In the genomic region with DNA sequence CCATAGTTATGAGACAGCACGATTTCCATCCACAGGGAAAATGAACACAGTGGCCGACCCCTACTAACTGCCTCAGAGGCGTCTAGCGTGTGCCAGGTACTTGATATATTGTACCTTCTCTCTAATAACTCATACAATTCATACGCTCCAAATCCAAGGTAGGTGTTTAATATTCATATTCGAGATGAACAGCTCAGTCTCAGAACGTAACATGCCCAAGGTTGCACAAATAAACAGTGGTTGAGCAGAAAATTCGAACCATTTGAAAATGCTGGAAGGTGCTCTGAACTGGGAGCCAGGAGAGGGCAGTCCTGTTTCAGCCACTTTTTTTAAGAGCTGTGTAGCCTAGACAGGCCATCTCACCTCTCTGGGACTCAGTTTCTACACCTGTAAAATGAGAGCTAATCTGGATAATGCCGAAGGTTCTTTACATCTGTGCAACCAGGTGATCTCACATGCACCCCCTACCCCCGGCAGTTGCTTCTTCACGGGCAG, we compare ENCODE assay signal across 16 cellular contexts. TPM values are rescaled to one million over a fixed set of nuclear protein-coding genes. Genes with fewer than 3 reads are reported as not detected.
DNase-seq lines count a peak whose midpoint lies in the region; ATAC-seq, FAIRE-seq and TF ChIP-seq lines count a peak whose summit lies in the region.
"Had no signal": no experiment of that assay in that cellular context is flagged by ENCODE, and none has a peak within 500 bp of the region (broad histone marks: within the 10 kb centered on the region; RNA-seq: fewer than 3 reads in every experiment).

No MANE protein-coding gene starts in this region.

- ATAC-seq in HG03457 (IDR thresholded peaks at IDR 0.05; ENCODE audit: unreplicated experiment) = no peak
- ATAC-seq: CD8-positive, alpha-beta T cell; stimulated activated naive CD8-positive, alpha-beta T cell treated with anti-CD3 and anti-CD28 coated beads, Interleukin-15, Interleukin-2, amounts not matched to agents 100 U/mL and 50 U/mL, for 24 hours had no signal

- no peaks in the 10 kb centered on the region for H3K36me3 ChIP-seq in KMS-11 (ENCODE audit: insufficient read depth)
- H3K36me3 ChIP-seq in kidney (ENCODE audit: control insufficient read depth in 1 of 2, insufficient read depth in 2 of 2, low read length in 2 of 2) = no peaks in the 10 kb centered on the region
- H3K36me3 ChIP-seq in skeletal muscle tissue (ENCODE audit: control insufficient read depth in 3 of 3, insufficient read depth in 3 of 3, low read length in 3 of 3) = no peaks in the 10 kb centered on the region
- H3K36me3 ChIP-seq: sigmoid colon had no signal

- H3K4me3 ChIP-seq in KMS-11 (IDR thresholded peaks at IDR 0.05; ENCODE audit: insufficient read depth, low read depth, low read length) = no peak overlapping the region
- no peak overlapping the region for H3K4me3 ChIP-seq in astrocyte of the spinal cord (ENCODE audit: low read depth, low read length)
- H3K4me3 ChIP-seq in kidney (ENCODE audit: low read length in 2 of 2) = no peak overlapping the region
- H3K4me3 ChIP-seq in skeletal muscle tissue (ENCODE audit: low read length in 3 of 3) = no peak overlapping the region
- H3K4me3 ChIP-seq: sigmoid colon had no signal

- no peaks in the 10 kb centered on the region for H3K79me2 ChIP-seq in KMS-11 (ENCODE audit: insufficient read depth, low read depth)

- H3K4me1 ChIP-seq in KMS-11 (ENCODE audit: low read depth, poor library complexity, severe bottlenecking) (peaks cover 12% of the 10 kb centered on the region), kidney (ENCODE audit: control insufficient read depth in 1 of 2, insufficient read depth in 1 of 2, low read depth in 1 of 2, low read length in 2 of 2) (peaks cover 22 to 47% of the 10 kb centered on the region in 2 donors), skeletal muscle tissue (ENCODE audit: control insufficient read depth in 3 of 3, insufficient read depth in 3 of 3, low read length in 3 of 3) (peaks cover 6 to 67% (median 49%) of the 10 kb centered on the region in 3 donors)
- H3K4me1 ChIP-seq: sigmoid colon had no signal

- in situ Hi-C loops in astrocyte of the spinal cord (cut with HindIII; ENCODE audit: low sequenced_read_pairs) = no loop called here

- no peak for FAIRE-seq in kidney (lab: Jason Lieb, UNC)

- no peaks in the 10 kb centered on the region; the same call in 1 of the 2 replicates for H3K27me3 ChIP-seq in KMS-11 (ENCODE audit: insufficient read depth, low read depth)
- peaks cover 0 to 6% (median 0%) of the 10 kb centered on the region in 3 donors for H3K27me3 ChIP-seq in skeletal muscle tissue (ENCODE audit: control insufficient read depth in 3 of 3, insufficient read depth in 3 of 3, low read length in 3 of 3)

- no peak overlapping the region for H2AFZ ChIP-seq in KMS-11 (ENCODE audit: low read depth)

- H3K4me2 ChIP-seq in KMS-11 = no peak overlapping the region; the same call in 1 of the 2 replicates

- no peak for DNase-seq in astrocyte of the spinal cord (ENCODE audit: low read depth, low spot score)
- DNase-seq in kidney = no peak
- DNase-seq in NCI-H524 treated with DMSO at 0.1 percent for 48 hours (lab: John Stamatoyannopoulos, UW) = no peak
- no peak for DNase-seq in NCI-H2081 treated with DMSO at 0.1 percent for 48 hours (lab: John Stamatoyannopoulos, UW)
- no peak for DNase-seq in A172 (ENCODE audit: low spot score)
- DNase-seq: activated CD4-positive, alpha-beta T cell treated with anti-CD3 and anti-CD28 coated beads, Interleukin-2, amount 50 U/mL, for 4 hours; amniotic stem cell; CD8-positive, alpha-beta T cell; effector CD4-positive, alpha-beta T cell; KG1; NCI-H1930; sigmoid colon; stimulated activated naive CD8-positive, alpha-beta T cell treated with anti-CD3 and anti-CD28 coated beads, Interleukin-15, Interleukin-2, amounts not matched to agents 100 U/mL and 50 U/mL, for 24 hours had no signal

- H3K27ac ChIP-seq in KMS-11 (no peak overlapping the region), kidney (ENCODE audit: low read depth in 2 of 2, low read length in 2 of 2) (peak overlapping the region; percentile 73), skeletal muscle tissue (ENCODE audit: low read depth, low read length) (peak overlapping the region; percentile 52)
- H3K27ac ChIP-seq: sigmoid colon had no signal

- no peaks in the 10 kb centered on the region for H3K9me3 ChIP-seq in kidney (ENCODE audit: control insufficient read depth in 1 of 2, low read length in 2 of 2)
- no peaks in the 10 kb centered on the region for H3K9me3 ChIP-seq in skeletal muscle tissue (ENCODE audit: control insufficient read depth in 3 of 3, low read length in 3 of 3)
- H3K9me3 ChIP-seq: sigmoid colon had no signal

- no peaks in the 10 kb centered on the region for H4K20me1 ChIP-seq in KMS-11 (ENCODE audit: insufficient read depth)

- intact Hi-C loops in kidney (cut with DNase I) = no loop called here

- TF ChIP-seq CTCF in KMS-11 (conservative IDR thresholded peaks at IDR 0.05; ENCODE audit: low read depth, low read length) (peak; percentile 57; the same call in 1 of the 2 replicates), astrocyte of the spinal cord (IDR thresholded peaks at IDR 0.05; ENCODE audit: low read depth, low read length) (peak; percentile 24), kidney (IDR thresholded peaks at IDR 0.05; ENCODE audit: borderline replicate concordance, extremely low read depth, insufficient read depth) (no peak)

- H3K9ac ChIP-seq in KMS-11 (no peak overlapping the region), kidney (ENCODE audit: low read length in 2 of 2) (peak overlapping the region; percentile 4 to 56), skeletal muscle tissue (ENCODE audit: low read depth in 1 of 3, low read length in 3 of 3) (no peak overlapping the region)

RNA-seq across cellular contexts. Expression of a gene that starts 7.9 kb away (rescaled TPM):
- total RNA-seq in kidney = 7.2 TPM
- 6.8 TPM for polyA plus RNA-seq in kidney (ENCODE audit: insufficient read depth, low read depth, low replicate concordance)
- 2.1 TPM for total RNA-seq in skeletal muscle tissue
- 11.1 and 13.0 TPM in 2 replicates for total RNA-seq in A172 (2014; rRNA removed; shearing (Covaris generic))

RNA-seq across cellular contexts. Expression of a gene that starts 40.6 kb away (rescaled TPM):
- 87.3 TPM for total RNA-seq in kidney
- polyA plus RNA-seq in kidney (ENCODE audit: insufficient read depth, low read depth, low replicate concordance) = 4.2 TPM
- total RNA-seq in skeletal muscle tissue = 13.6 TPM
- total RNA-seq in A172 (2014; rRNA removed; shearing (Covaris generic)) = 17.7 and 18.4 TPM in 2 replicates

Comparison
In these comparisons a context has a peak if more than half of its experiments do, and no peak if none do; other contexts are left out.
1. H3K9ac ChIP-seq: peak in kidney (2 of 2); none in KMS-11 (single experiment) and skeletal muscle tissue (0 of 3).